18 cellular contexts compared by ENCODE assay signal in genomic region chr9:117839862-117840261, GRCh38.
DNase-seq lines count a peak whose midpoint lies in the region; ATAC-seq and TF ChIP-seq lines count a peak whose summit lies in the region.
"Had no signal": no experiment of that assay in that cellular context is flagged by ENCODE, and none has a peak within 500 bp of the region (broad histone marks: within the 10 kb centered on the region; RNA-seq: fewer than 3 reads in every experiment).

No MANE protein-coding gene starts in this region.

- peak; percentile 43 for ATAC-seq in GM18505 (IDR thresholded peaks at IDR 0.05; ENCODE audit: unreplicated experiment)
- ATAC-seq in GM21529 (IDR thresholded peaks at IDR 0.05; ENCODE audit: unreplicated experiment) = peak; percentile 49
- ATAC-seq in HG03439 (IDR thresholded peaks at IDR 0.05; ENCODE audit: unreplicated experiment) = peak; percentile 64
- no peak for ATAC-seq in upper lobe of left lung (ENCODE audit: low FRiP score in 2 of 2)
- ATAC-seq: HCT116 had no signal

- H3K4me1 ChIP-seq in upper lobe of left lung = no peaks in the 10 kb centered on the region

- DNase-seq in GM06990 (ENCODE audit: extremely low read depth, insufficient read length) (peak; percentile 9), NCI-H2196 treated with DMSO at 0.1 percent for 48 hours (lab: John Stamatoyannopoulos, UW; ENCODE audit: unreplicated experiment) (no peak), upper lobe of left lung (no peak), middle frontal gyrus (ENCODE audit: extremely low spot score, low spot score) (no peak), GM20000 (ENCODE audit: low spot score) (no peak)
- DNase-seq: ACHN; C1 segment of cervical spinal cord; Calu3; CD4-positive, alpha-beta T cell; DMS 273 treated with DMSO at 0.1 percent for 48 hours; GM23248; IMR-90; Kasumi-1; KBM-7 had no signal

- H3K27ac ChIP-seq in upper lobe of left lung = no peak overlapping the region
- H3K27ac ChIP-seq: GM23248 had no signal

- H3K4me3 ChIP-seq in GM06990 (replicated peaks; ENCODE audit: low read depth, low read length) (no peak overlapping the region), upper lobe of left lung (no peak overlapping the region)
- H3K4me3 ChIP-seq: GM23248 had no signal

- H3K9me3 ChIP-seq in upper lobe of left lung = no peaks in the 10 kb centered on the region

- no peak for TF ChIP-seq EP300 in upper lobe of left lung (IDR thresholded peaks at IDR 0.05)

- 76 to 83% methylated on average over 2 of the region's 2 CpGs for WGBS in upper lobe of left lung, 2 donors

- no peak for TF ChIP-seq POLR2A in GM18505 (IDR thresholded peaks at IDR 0.05; ENCODE audit: borderline replicate concordance, extremely low read depth, insufficient read depth, insufficient read length)
- no peak for TF ChIP-seq POLR2A in upper lobe of left lung (IDR thresholded peaks at IDR 0.05)

- TF ChIP-seq CTCF in GM06990 (IDR thresholded peaks at IDR 0.05; ENCODE audit: insufficient read depth, low read length, poor library complexity, severe bottlenecking) (no peak), upper lobe of left lung (IDR thresholded peaks at IDR 0.05) (no peak), GM20000 (IDR thresholded peaks at IDR 0.05; ENCODE audit: extremely low read depth, missing control alignments) (no peak)

- no peaks in the 10 kb centered on the region for H3K27me3 ChIP-seq in GM06990 (replicated peaks; ENCODE audit: control insufficient read depth, insufficient read depth, low read length)
- H3K27me3 ChIP-seq in upper lobe of left lung = no peaks in the 10 kb centered on the region

- no peaks in the 10 kb centered on the region for H3K36me3 ChIP-seq in GM06990 (ENCODE audit: control insufficient read depth, insufficient read depth, low read length)
- no peaks in the 10 kb centered on the region for H3K36me3 ChIP-seq in upper lobe of left lung

Comparison
In these comparisons a context has a peak if more than half of its experiments do, and no peak if none do; other contexts are left out.
1. ATAC-seq: peak in GM18505 (single experiment), GM21529 (single experiment) and HG03439 (single experiment); none in upper lobe of left lung (0 of 2).